In genomic region chr6:21914121-21914973, GRCh38 we compare ENCODE assay signal across 9 cellular contexts.
DNase-seq lines count a peak whose midpoint lies in the region; ATAC-seq and TF ChIP-seq lines count a peak whose summit lies in the region.
"Had no signal": no experiment of that assay in that cellular context is flagged by ENCODE, and none has a peak within 500 bp of the region (broad histone marks: within the 10 kb centered on the region; RNA-seq: fewer than 3 reads in every experiment).

No MANE protein-coding gene starts in this region.

- no peak overlapping the region for H2AK5ac ChIP-seq in mesenchymal stem cell (ENCODE audit: low read length, severe bottlenecking)

- H3K4me1 Mint-ChIP-seq in CD8-positive, alpha-beta T cell (ENCODE audit: low read depth), result peaks cover 9% of the 10 kb centered on the region

- H4K8ac ChIP-seq in mesenchymal stem cell (ENCODE audit: low read length), result no peak overlapping the region

- no peaks in the 10 kb centered on the region for H3K4me1 ChIP-seq in CD8-positive, alpha-beta T cell (ENCODE audit: insufficient read depth, low read length)
- H3K4me1 ChIP-seq in mesenchymal stem cell (ENCODE audit: control insufficient read depth, insufficient read depth, low read depth, low read length) (peaks cover 6% of the 10 kb centered on the region), aorta (ENCODE audit: control insufficient read depth in 1 of 2, insufficient read depth in 2 of 2, low read length in 2 of 2) (peaks cover 0 to 3% of the 10 kb centered on the region in 2 donors)

- no peak overlapping the region for H3K4me3 Mint-ChIP-seq in CD8-positive, alpha-beta T cell

- no peak overlapping the region for H3K14ac ChIP-seq in mesenchymal stem cell (ENCODE audit: low read length in 2 of 2)

- H3K4ac ChIP-seq in mesenchymal stem cell (ENCODE audit: low read depth in 1 of 2, low read length in 2 of 2), result no peak overlapping the region

- no peaks in the 10 kb centered on the region for H3K27me3 ChIP-seq in CD8-positive, alpha-beta T cell (ENCODE audit: insufficient read depth, low read length)
- H3K27me3 ChIP-seq in mesenchymal stem cell (ENCODE audit: control insufficient read depth in 1 of 2, insufficient read depth in 1 of 2, low read length in 2 of 2) (no peaks in the 10 kb centered on the region), aorta (ENCODE audit: control insufficient read depth in 1 of 2, insufficient read depth in 2 of 2, low read length in 1 of 2) (no peaks in the 10 kb centered on the region)

- no peak overlapping the region for H2BK5ac ChIP-seq in mesenchymal stem cell (ENCODE audit: low read depth, low read length, poor library complexity, severe bottlenecking)

- no peak overlapping the region for H3K4me3 ChIP-seq in CD8-positive, alpha-beta T cell (ENCODE audit: low read depth, low read length)
- no peak overlapping the region for H3K4me3 ChIP-seq in mesenchymal stem cell (ENCODE audit: insufficient read depth in 1 of 2, low read depth in 1 of 2, low read length in 2 of 2)
- H3K4me3 ChIP-seq in aorta (ENCODE audit: low read length in 2 of 2), result no peak overlapping the region

- H2AFZ ChIP-seq in mesenchymal stem cell (ENCODE audit: low read depth, low read length), result no peak overlapping the region

- H2BK15ac ChIP-seq in mesenchymal stem cell (ENCODE audit: low read depth, poor library complexity, severe bottlenecking), result no peak overlapping the region

- 65% methylated on average over 6 of the region's 8 CpGs for WGBS in mesenchymal stem cell
- 24% methylated on average over 8 of the region's 8 CpGs for WGBS in aorta, 2 donors

- no peaks in the 10 kb centered on the region for H3K27me3 Mint-ChIP-seq in CD8-positive, alpha-beta T cell (ENCODE audit: low read depth)
- H3K27me3 Mint-ChIP-seq: naive B cell had no signal

- H4K91ac ChIP-seq in mesenchymal stem cell (ENCODE audit: low read length), result no peak overlapping the region

- POLR2A ChIA-PET in CD8-positive, alpha-beta T cell (lab: Charles Lee), result no interaction called here

- no peak overlapping the region for H3K9ac ChIP-seq in mesenchymal stem cell (ENCODE audit: low read length)

- H3K27ac Mint-ChIP-seq in CD8-positive, alpha-beta T cell, result no peak overlapping the region

- DNase-seq in CD8-positive, alpha-beta T cell, result peak in 4 of 7 experiments; percentile 15 to 42 (median 24)
- peak; percentile 45 for DNase-seq in NCI-H2171 treated with DMSO at 0.1 percent for 48 hours (lab: John Stamatoyannopoulos, UW)
- DNase-seq in activated naive CD4-positive, alpha-beta T cell treated with anti-CD3 and anti-CD28 coated beads, Interleukin-2, amount 50 U/mL, for 16 hours, result peak; percentile 57
- peak; percentile 22 for DNase-seq in mesenchymal stem cell
- DNase-seq in aorta, result peak; percentile 82 to 92
- DNase-seq in NCI-H2107 (lab: John Stamatoyannopoulos, UW), result no peak
- DNase-seq in NCI-H1092 (lab: John Stamatoyannopoulos, UW), result no peak
- DNase-seq: naive B cell had no signal

- H3K27ac ChIP-seq in CD8-positive, alpha-beta T cell (ENCODE audit: low read depth, low read length), result no peak overlapping the region
- H3K27ac ChIP-seq in mesenchymal stem cell (ENCODE audit: low read length, poor library complexity, severe bottlenecking), result no peak overlapping the region
- H3K27ac ChIP-seq in aorta (ENCODE audit: low read depth in 1 of 2, low read length in 2 of 2), result no peak overlapping the region

- no peak overlapping the region for H3K4me2 ChIP-seq in mesenchymal stem cell (ENCODE audit: low read length, poor library complexity, severe bottlenecking)

- no peaks in the 10 kb centered on the region for H3K36me3 Mint-ChIP-seq in CD8-positive, alpha-beta T cell
- H3K36me3 Mint-ChIP-seq: naive B cell had no signal

- no peak overlapping the region for H3K23ac ChIP-seq in mesenchymal stem cell (ENCODE audit: low read length in 2 of 2)

- no peak overlapping the region for H2BK12ac ChIP-seq in mesenchymal stem cell (ENCODE audit: low read length in 2 of 2)

- intact Hi-C loops in CD8-positive, alpha-beta T cell (cut with DNase I, micrococcal nuclease), result no loop called here
- intact Hi-C loops in aorta (cut with DNase I), result no loop called here

- CTCF ChIA-PET in CD8-positive, alpha-beta T cell (lab: Charles Lee), result no interaction called here

- H3K36me3 ChIP-seq in CD8-positive, alpha-beta T cell (ENCODE audit: insufficient read depth, low read length), result no peaks in the 10 kb centered on the region
- H3K36me3 ChIP-seq in mesenchymal stem cell (ENCODE audit: control insufficient read depth in 1 of 2, insufficient read depth in 2 of 2, low read depth in 1 of 2, low read length in 2 of 2) (no peaks in the 10 kb centered on the region), aorta (ENCODE audit: control insufficient read depth in 1 of 2, insufficient read depth in 2 of 2, low read length in 1 of 2) (no peaks in the 10 kb centered on the region)

- no peaks in the 10 kb centered on the region for H3K9me3 ChIP-seq in CD8-positive, alpha-beta T cell (ENCODE audit: low read length)
- H3K9me3 ChIP-seq in mesenchymal stem cell (ENCODE audit: control insufficient read depth, low read length) (no peaks in the 10 kb centered on the region), aorta (ENCODE audit: control insufficient read depth, low read length) (no peaks in the 10 kb centered on the region)

- no peaks in the 10 kb centered on the region for H3K9me3 Mint-ChIP-seq in CD8-positive, alpha-beta T cell
- H3K9me3 Mint-ChIP-seq: naive B cell had no signal

- H3K18ac ChIP-seq in mesenchymal stem cell (ENCODE audit: low read depth in 1 of 2, low read length in 2 of 2), result no peak overlapping the region

- no peak for TF ChIP-seq CTCF in CD8-positive, alpha-beta T cell (IDR thresholded peaks at IDR 0.05)

- no peak overlapping the region for H2BK120ac ChIP-seq in mesenchymal stem cell (ENCODE audit: low read depth, low read length)

- H3K79me1 ChIP-seq in mesenchymal stem cell (replicated peaks; ENCODE audit: low read length, poor library complexity, severe bottlenecking), result no peaks in the 10 kb centered on the region

- ATAC-seq in CD8-positive, alpha-beta T cell, result no peak
- ATAC-seq in aorta (ENCODE audit: low FRiP score), result peak; percentile 30
- ATAC-seq in HG03196 (IDR thresholded peaks at IDR 0.05; ENCODE audit: unreplicated experiment), result no peak

Comparison
In these comparisons a context has a peak if more than half of its experiments do, and no peak if none do; other contexts are left out.
1. DNase-seq: peak in CD8-positive, alpha-beta T cell (4 of 7), NCI-H2171 treated with DMSO at 0.1 percent for 48 hours (single experiment), activated naive CD4-positive, alpha-beta T cell treated with anti-CD3 and anti-CD28 coated beads, Interleukin-2, amount 50 U/mL, for 16 hours (single experiment), mesenchymal stem cell (single experiment) and aorta (2 of 2); none in NCI-H2107 (single experiment) and NCI-H1092 (single experiment).